ENCODE assay signal across 13 cellular contexts in genomic region chr2:96158554-96158940, GRCh38. TPM values are rescaled to one million over a fixed set of nuclear protein-coding genes. Genes with fewer than 3 reads are reported as not detected.
DNase-seq lines count a peak whose midpoint lies in the region; ATAC-seq and TF ChIP-seq lines count a peak whose summit lies in the region.
"Had no signal": no experiment of that assay in that cellular context is flagged by ENCODE, and none has a peak within 500 bp of the region (broad histone marks: within the 10 kb centered on the region; RNA-seq: fewer than 3 reads in every experiment).

No MANE protein-coding gene starts in this region.

- H3K27me3 Mint-ChIP-seq in chondrocyte (ENCODE audit: low read depth): peaks cover 8% of the 10 kb centered on the region
- no peaks in the 10 kb centered on the region for H3K27me3 Mint-ChIP-seq in stimulated activated naive B cell treated with anti-CD40 and anti-IgM and Interleukin-4, amounts not matched to agents 10 μg/mL and 1 μg/mL and 100 μg/mL, for 72 hours

- peak overlapping the region; percentile 53 for H3K4me2 ChIP-seq in OCI-LY7 (ENCODE audit: low read length)

- H3K27ac ChIP-seq in heart right ventricle (peak overlapping the region in 1 of 10 donors; percentile 48), OCI-LY7 (ENCODE audit: low read depth, low read length, poor library complexity, severe bottlenecking) (no peak overlapping the region)
- H3K27ac ChIP-seq: breast epithelium, gastroesophageal sphincter had no signal

- H3K4me1 ChIP-seq in heart right ventricle: peaks cover 0 to 16% (median 0%) of the 10 kb centered on the region in 9 donors
- peaks cover 79% of the 10 kb centered on the region for H3K4me1 ChIP-seq in OCI-LY7 (ENCODE audit: insufficient read depth, low read length, poor library complexity, severe bottlenecking)
- H3K4me1 ChIP-seq: breast epithelium, gastroesophageal sphincter had no signal

- DNase-seq in Right ventricle myocardium superior (peak; percentile 8), heart right ventricle (no peak), OCI-LY7 (ENCODE audit: low spot score) (no peak), chondrocyte (ENCODE audit: low spot score) (peak; percentile 87), NCI-H2227 (lab: John Stamatoyannopoulos, UW; ENCODE audit: unreplicated experiment) (no peak), DMS153 treated with DMSO at 0.1 percent for 48 hours (lab: John Stamatoyannopoulos, UW; ENCODE audit: unreplicated experiment) (no peak)
- no peak for DNase-seq in stimulated activated naive B cell treated with anti-CD40 and anti-IgM and Interleukin-4, amounts not matched to agents 10 μg/mL and 1 μg/mL and 100 μg/mL, for 72 hours
- no peak for DNase-seq in stimulated activated CD4-positive, alpha-beta T cell treated with anti-CD3 and anti-CD28 coated beads, Interleukin-4, amount 100 ng/mL, for 4 hours
- DNase-seq: SHP77 treated with DMSO at 0.1 percent for 48 hours had no signal

- H3K4me3 ChIP-seq in heart right ventricle: no peak overlapping the region
- H3K4me3 ChIP-seq in OCI-LY7 (ENCODE audit: low read depth, low read length, poor library complexity, severe bottlenecking): no peak overlapping the region
- H3K4me3 ChIP-seq: breast epithelium, gastroesophageal sphincter had no signal

- H3K36me3 ChIP-seq in heart right ventricle (no peaks in the 10 kb centered on the region), OCI-LY7 (ENCODE audit: insufficient read depth, low read length) (no peaks in the 10 kb centered on the region; the same call in 1 of the 2 replicates)
- H3K36me3 ChIP-seq: breast epithelium, gastroesophageal sphincter had no signal

- no peak overlapping the region for H3K4me3 Mint-ChIP-seq in chondrocyte (ENCODE audit: unreplicated experiment)
- H3K4me3 Mint-ChIP-seq in stimulated activated naive B cell treated with anti-CD40 and anti-IgM and Interleukin-4, amounts not matched to agents 10 μg/mL and 1 μg/mL and 100 μg/mL, for 72 hours: peak overlapping the region; percentile 19 to 87

- BruUV-seq in OCI-LY7 (replicated peaks; lab: Mats Ljungman, UMichigan): no TSS peak

- POLR2A ChIA-PET in OCI-LY7 (lab: Charles Lee): interaction anchor here (0.8 to 1.3 kb wide), 3 partner anchors 9 to 11 kb away, joined by 3 to 8 read pairs (median 3); no protein-coding TSS in a partner anchor

- TF ChIP-seq CTCF in heart right ventricle (IDR thresholded peaks at IDR 0.05) (no peak), OCI-LY7 (conservative IDR thresholded peaks at IDR 0.05; ENCODE audit: low read length) (no peak), chondrocyte (IDR thresholded peaks at IDR 0.05) (no peak)

- no peaks in the 10 kb centered on the region for H3K9me2 ChIP-seq in OCI-LY7 (ENCODE audit: insufficient read depth, low read length)

- ATAC-seq in Right ventricle myocardium superior (ENCODE audit: poor library complexity): no peak
- no peak for ATAC-seq in heart right ventricle
- no peak for ATAC-seq in stimulated activated naive B cell treated with anti-CD40 and anti-IgM and Interleukin-4, amounts not matched to agents 10 μg/mL and 1 μg/mL and 100 μg/mL, for 72 hours (replicated peaks)
- ATAC-seq: gastroesophageal sphincter had no signal

- no peaks in the 10 kb centered on the region for H3K36me3 Mint-ChIP-seq in chondrocyte (ENCODE audit: low read depth)
- peaks cover 2 to 15% of the 10 kb centered on the region in 2 donors for H3K36me3 Mint-ChIP-seq in stimulated activated naive B cell treated with anti-CD40 and anti-IgM and Interleukin-4, amounts not matched to agents 10 μg/mL and 1 μg/mL and 100 μg/mL, for 72 hours

- no peaks in the 10 kb centered on the region for H3K79me2 ChIP-seq in OCI-LY7 (ENCODE audit: insufficient read depth, low read depth, low read length)

- H3K27ac Mint-ChIP-seq in chondrocyte (ENCODE audit: unreplicated experiment): no peak overlapping the region
- H3K27ac Mint-ChIP-seq in stimulated activated naive B cell treated with anti-CD40 and anti-IgM and Interleukin-4, amounts not matched to agents 10 μg/mL and 1 μg/mL and 100 μg/mL, for 72 hours: peak overlapping the region; percentile 98

- peaks cover 0 to 12% (median 0%) of the 10 kb centered on the region in 7 donors for H3K27me3 ChIP-seq in heart right ventricle
- H3K27me3 ChIP-seq: breast epithelium had no signal

- no peaks in the 10 kb centered on the region for H4K20me1 ChIP-seq in OCI-LY7 (ENCODE audit: insufficient read depth, low read length)

- H3K9me3 ChIP-seq in heart right ventricle (peaks cover 0 to 9% (median 0%) of the 10 kb centered on the region in 11 donors), OCI-LY7 (ENCODE audit: low read length) (peaks cover 5% of the 10 kb centered on the region; the same call in 1 of the 2 replicates)
- H3K9me3 ChIP-seq: breast epithelium, gastroesophageal sphincter had no signal

- H3K4me1 Mint-ChIP-seq in chondrocyte (ENCODE audit: low read depth): peaks cover 5% of the 10 kb centered on the region
- H3K4me1 Mint-ChIP-seq in stimulated activated naive B cell treated with anti-CD40 and anti-IgM and Interleukin-4, amounts not matched to agents 10 μg/mL and 1 μg/mL and 100 μg/mL, for 72 hours: peaks cover 71 to 86% of the 10 kb centered on the region in 2 donors

- H2AFZ ChIP-seq in OCI-LY7 (ENCODE audit: low read length): peak overlapping the region; percentile 80; the same call in 1 of the 2 replicates

- intact Hi-C loops in Right ventricle myocardium superior (cut with DNase I) (no loop called here), heart right ventricle (cut with DNase I) (no loop called here), OCI-LY7 (cut with micrococcal nuclease; ENCODE audit: unreplicated experiment) (no loop called here)

- 84 to 89% methylated on average over 14 of the region's 14 CpGs for WGBS in heart right ventricle, 2 donors

- CTCF ChIA-PET in OCI-LY7 (lab: Charles Lee; ENCODE audit: unreplicated experiment): interaction anchor here (2.2 kb wide), 1 partner anchor 11 kb away, joined by 9 read pairs; no protein-coding TSS in a partner anchor

- peaks cover 4% of the 10 kb centered on the region for H3K9me3 Mint-ChIP-seq in chondrocyte (ENCODE audit: low read depth)
- peaks cover 7% of the 10 kb centered on the region in 2 donors for H3K9me3 Mint-ChIP-seq in stimulated activated naive B cell treated with anti-CD40 and anti-IgM and Interleukin-4, amounts not matched to agents 10 μg/mL and 1 μg/mL and 100 μg/mL, for 72 hours

RNA-seq across cellular contexts. Expression of gene DUSP2, which starts 13.3 kb away (rescaled TPM):
- total RNA-seq in Right ventricle myocardium superior (1.5 TPM), heart right ventricle (1 to 10 TPM in 9 of 10 donors, under 1 TPM in 1; 0.61 to 6.8 (median 2.5) TPM), OCI-LY7 (2022) (31.2 and 37.3 TPM in 2 replicates), chondrocyte (0.31 to 1.3 TPM (median 1.1 TPM) in 3 replicates)
- 10 to 100 TPM in 1 of 2 donors, 1 to 10 TPM in 1; 2.9 to 29.1 TPM for polyA plus RNA-seq in heart right ventricle
- total RNA-seq in OCI-LY7 (2014; rRNA removed; shearing (Covaris generic)): 94.7 and 110 TPM in 2 replicates

RNA-seq across cellular contexts. Expression of gene ASTL, which starts 20.2 kb away (rescaled TPM):
- not detected for total RNA-seq in Right ventricle myocardium superior
- total RNA-seq in heart right ventricle: not detected
- under 1 TPM in 1 of 2 donors, not detected in 1; 0.16 TPM for polyA plus RNA-seq in heart right ventricle
- total RNA-seq in OCI-LY7 (2014; rRNA removed; shearing (Covaris generic)): 0.46 TPM in 1 of 2 replicates, not detected in the other
- total RNA-seq in OCI-LY7 (2022): 0.49 TPM in 1 of 2 replicates, not detected in the other
- total RNA-seq in chondrocyte: not detected in 3 replicates
- total RNA-seq: gastroesophageal sphincter, mucosa of gallbladder, pulmonary artery endothelial cell had no signal

RNA-seq across cellular contexts. Expression of gene ADRA2B, which starts 42.2 kb away (rescaled TPM):
- total RNA-seq in Right ventricle myocardium superior (6.4 TPM), heart right ventricle (1 to 10 TPM; 1.5 to 7.3 (median 3.4) TPM), OCI-LY7 (2022) (0.11 TPM in 1 of 2 replicates, not detected in the other), chondrocyte (0.07 TPM in 1 of 3 replicates, not detected in the others)
- polyA plus RNA-seq in heart right ventricle: 1 to 10 TPM; 1.9 to 5.2 TPM
- 0.06 TPM in 1 of 2 replicates, not detected in the other for total RNA-seq in OCI-LY7 (2014; rRNA removed; shearing (Covaris generic))
- total RNA-seq: pulmonary artery endothelial cell had no signal

RNA-seq across cellular contexts. Expression of gene STARD7, which starts 50.1 kb away (rescaled TPM):
- total RNA-seq in Right ventricle myocardium superior (179 TPM), heart right ventricle (100 to 1,000 TPM; 138 to 397 (median 191) TPM), OCI-LY7 (2022) (186 and 206 TPM in 2 replicates), chondrocyte (61.0 to 81.8 TPM (median 66.1 TPM) in 3 replicates)
- 100 to 1,000 TPM in 1 of 2 donors, 10 to 100 TPM in 1; 50.8 to 312 TPM for polyA plus RNA-seq in heart right ventricle
- total RNA-seq in OCI-LY7 (2014; rRNA removed; shearing (Covaris generic)): 208 and 239 TPM in 2 replicates

Comparison
In these comparisons a context has a peak if more than half of its experiments do, and no peak if none do; other contexts are left out.
1. DNase-seq: peak in Right ventricle myocardium superior (single experiment) and chondrocyte (single experiment); none in heart right ventricle (0 of 2), OCI-LY7 (single experiment), stimulated activated naive B cell treated with anti-CD40 and anti-IgM and Interleukin-4, amounts not matched to agents 10 μg/mL and 1 μg/mL and 100 μg/mL, for 72 hours (single experiment), NCI-H2227 (single experiment), stimulated activated CD4-positive, alpha-beta T cell treated with anti-CD3 and anti-CD28 coated beads, Interleukin-4, amount 100 ng/mL, for 4 hours (0 of 2) and DMS153 treated with DMSO at 0.1 percent for 48 hours (single experiment).
2. RNA of gene DUSP2, which starts 13.3 kb away (total RNA-seq): 31.2 to 110 TPM in OCI-LY7; 0.61 to 6.8 TPM in heart right ventricle, 1.5 TPM in Right ventricle myocardium superior (single experiment) and 0.31 to 1.3 TPM in chondrocyte; every median in the first group is over 4 times any median in the second.